ENCODE assay signal across 11 cellular contexts in the genomic region with DNA sequence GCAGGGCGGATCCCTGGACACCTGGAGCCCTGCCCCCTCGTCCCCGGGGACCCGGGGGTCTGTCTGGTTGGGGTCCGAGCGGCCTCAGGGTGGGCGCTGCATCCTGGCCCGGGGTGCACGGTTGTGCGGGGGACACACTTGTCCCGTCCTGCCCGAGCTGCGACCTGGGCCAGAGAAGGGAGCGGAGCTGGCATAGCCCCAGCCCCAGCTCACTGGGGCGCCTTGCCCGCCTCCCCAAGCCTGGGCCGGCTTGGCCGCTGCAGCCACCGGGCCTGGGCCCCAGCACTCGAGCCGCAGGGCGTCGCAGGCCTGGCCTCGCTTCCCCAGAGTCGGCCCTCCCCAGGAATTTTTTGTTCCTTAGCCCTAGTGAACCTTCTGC. TPM values are rescaled to one million over a fixed set of nuclear protein-coding genes. Genes with fewer than 3 reads are reported as not detected.
DNase-seq lines count a peak whose midpoint lies in the region; ATAC-seq and TF ChIP-seq lines count a peak whose summit lies in the region.
"Had no signal": no experiment of that assay in that cellular context is flagged by ENCODE, and none has a peak within 500 bp of the region (broad histone marks: within the 10 kb centered on the region; RNA-seq: fewer than 3 reads in every experiment).

No MANE protein-coding gene starts in this region.

- DNase-seq in AG04449 (ENCODE audit: low read depth, low spot score) (no peak), fibroblast of lung (ENCODE audit: low read depth in 2 of 2) (no peak), Karpas-422 (no peak)
- no peak for DNase-seq in naive thymus-derived CD8-positive, alpha-beta T cell
- DNase-seq: MV-4-11 had no signal

- peak overlapping the region; percentile 69 for H3K4me3 ChIP-seq in AG04449 (ENCODE audit: low read depth, low read length)
- peak overlapping the region; percentile 49 for H3K4me3 ChIP-seq in OCI-LY1 (ENCODE audit: low read depth, low read length, poor library complexity, severe bottlenecking)
- H3K4me3 ChIP-seq in fibroblast of lung (replicated peaks in 1 of 4; ENCODE audit: control extremely low read depth in 1 of 4, insufficient read depth in 1 of 4, low read depth in 3 of 4, low read length in 4 of 4), result peak overlapping the region; percentile 28 to 66 (median 53)
- H3K4me3 ChIP-seq in Karpas-422 (ENCODE audit: low read length), result no peak overlapping the region

- ATAC-seq in naive thymus-derived CD8-positive, alpha-beta T cell, result peak in 1 of 2 donors; percentile 5
- ATAC-seq in HG03095 (IDR thresholded peaks at IDR 0.05; ENCODE audit: unreplicated experiment) (no peak), GM18867 (IDR thresholded peaks at IDR 0.05; ENCODE audit: unreplicated experiment) (no peak), GM21423 (IDR thresholded peaks at IDR 0.05; ENCODE audit: unreplicated experiment) (no peak)

- H4K20me1 ChIP-seq in OCI-LY1 (ENCODE audit: insufficient read depth, low read length), result no peaks in the 10 kb centered on the region
- H4K20me1 ChIP-seq in fibroblast of lung (ENCODE audit: control insufficient read depth, extremely low read depth, insufficient read depth, low read length), result no peaks in the 10 kb centered on the region
- H4K20me1 ChIP-seq in Karpas-422 (ENCODE audit: insufficient read depth, low read depth, low read length), result no peaks in the 10 kb centered on the region

- H3K4me1 Mint-ChIP-seq in naive thymus-derived CD8-positive, alpha-beta T cell, result peaks cover 8 to 13% (median 9%) of the 10 kb centered on the region in 4 donors

- H3K9me3 Mint-ChIP-seq in naive thymus-derived CD8-positive, alpha-beta T cell, result no peaks in the 10 kb centered on the region
- H3K9me3 Mint-ChIP-seq: CD4-positive, alpha-beta memory T cell; dendritic cell treated with granulocyte-macrophage colony-stimulating factor and Interleukin-4, amounts not matched to agents 40 ng/mL and 50 ng/mL, for 4 days had no signal

- H3K36me3 Mint-ChIP-seq in naive thymus-derived CD8-positive, alpha-beta T cell, result peaks cover 0 to 5% (median 2%) of the 10 kb centered on the region in 3 donors

- peaks cover 4 to 13% (median 10%) of the 10 kb centered on the region in 5 donors for H3K27me3 Mint-ChIP-seq in naive thymus-derived CD8-positive, alpha-beta T cell

- no peaks in the 10 kb centered on the region for H3K9me2 ChIP-seq in OCI-LY1 (ENCODE audit: low read depth, low read length)
- H3K9me2 ChIP-seq in Karpas-422 (replicated peaks; ENCODE audit: insufficient read depth, low read length), result no peaks in the 10 kb centered on the region

- H3K4me1 ChIP-seq in OCI-LY1 (ENCODE audit: insufficient read depth, low read length, severe bottlenecking) (no peaks in the 10 kb centered on the region), fibroblast of lung (ENCODE audit: control insufficient read depth, extremely low read depth, insufficient read depth, low read length) (no peaks in the 10 kb centered on the region), Karpas-422 (ENCODE audit: low read length) (no peaks in the 10 kb centered on the region)

- CTCF ChIA-PET in AG04449 (lab: Yijun Ruan, JAX), result interaction anchor here (0.7 to 4.0 kb wide), 14 partner anchors 8 to 1832 kb away, joined by 3 to 70 read pairs (median 4); no protein-coding TSS in a partner anchor

- H3F3A ChIP-seq in OCI-LY1 (ENCODE audit: insufficient read depth, low read length), result no peaks in the 10 kb centered on the region

- H2AFZ ChIP-seq in OCI-LY1 (ENCODE audit: low read length) (no peak overlapping the region), fibroblast of lung (ENCODE audit: low read length) (no peak overlapping the region), Karpas-422 (ENCODE audit: low read length) (no peak overlapping the region)

- H3K27ac ChIP-seq in OCI-LY1 (ENCODE audit: low read depth, low read length, poor library complexity, severe bottlenecking), result no peak overlapping the region
- H3K27ac ChIP-seq in fibroblast of lung (ENCODE audit: insufficient read depth, low read length), result no peak overlapping the region
- no peak overlapping the region for H3K27ac ChIP-seq in Karpas-422 (ENCODE audit: low read length)

- H3K9ac ChIP-seq in OCI-LY1 (ENCODE audit: low read length) (no peak overlapping the region; the same call in 1 of the 2 replicates), fibroblast of lung (ENCODE audit: insufficient read depth, low read length) (peak overlapping the region; percentile 77), Karpas-422 (ENCODE audit: low read length) (no peak overlapping the region)

- H3K4me3 Mint-ChIP-seq in naive thymus-derived CD8-positive, alpha-beta T cell, result peak overlapping the region in 7 of 10 donors; percentile 36 to 64 (median 61)

- no peak overlapping the region for H3K27ac Mint-ChIP-seq in naive thymus-derived CD8-positive, alpha-beta T cell
- H3K27ac Mint-ChIP-seq: dendritic cell treated with granulocyte-macrophage colony-stimulating factor and Interleukin-4, amounts not matched to agents 40 ng/mL and 50 ng/mL, for 4 days had no signal

- H3K79me2 ChIP-seq in OCI-LY1 (ENCODE audit: insufficient read depth, low read length) (no peaks in the 10 kb centered on the region), fibroblast of lung (ENCODE audit: control insufficient read depth, insufficient read depth, low read length) (no peaks in the 10 kb centered on the region), Karpas-422 (ENCODE audit: low read length) (no peaks in the 10 kb centered on the region)

- H3K9me3 ChIP-seq in OCI-LY1 (ENCODE audit: low read length) (no peaks in the 10 kb centered on the region), fibroblast of lung (ENCODE audit: control insufficient read depth, insufficient read depth, low read depth, low read length) (no peaks in the 10 kb centered on the region), Karpas-422 (ENCODE audit: low read length) (no peaks in the 10 kb centered on the region)

- peaks cover 2% of the 10 kb centered on the region; the same call in 1 of the 2 replicates for H3K36me3 ChIP-seq in OCI-LY1 (ENCODE audit: insufficient read depth, low read length)
- no peaks in the 10 kb centered on the region for H3K36me3 ChIP-seq in fibroblast of lung (ENCODE audit: control insufficient read depth, insufficient read depth, low read length)
- H3K36me3 ChIP-seq in Karpas-422 (ENCODE audit: insufficient read depth, low read length), result no peaks in the 10 kb centered on the region

- POLR2A ChIA-PET in AG04449 (lab: Yijun Ruan, JAX), result no interaction called here
- POLR2A ChIA-PET in naive thymus-derived CD8-positive, alpha-beta T cell (lab: Charles Lee), result no interaction called here

- H3K27me3 ChIP-seq in OCI-LY1 (ENCODE audit: insufficient read depth, low read length), result no peaks in the 10 kb centered on the region
- no peaks in the 10 kb centered on the region for H3K27me3 ChIP-seq in fibroblast of lung (ENCODE audit: control insufficient read depth, insufficient read depth, low read length)
- H3K27me3 ChIP-seq in Karpas-422 (ENCODE audit: low read length), result no peaks in the 10 kb centered on the region

- H3K4me2 ChIP-seq in OCI-LY1 (ENCODE audit: low read length) (peak overlapping the region; percentile 58), fibroblast of lung (ENCODE audit: extremely low read depth, insufficient read depth, low read length) (peak overlapping the region; percentile 82), Karpas-422 (ENCODE audit: low read depth, low read length, poor library complexity, severe bottlenecking) (no peak overlapping the region)

- TF ChIP-seq CTCF in AG04449 (IDR thresholded peaks at IDR 0.05; ENCODE audit: insufficient read depth, low read length, missing control alignments), result no peak
- TF ChIP-seq CTCF in OCI-LY1 (IDR thresholded peaks at IDR 0.05; ENCODE audit: low read length), result no peak
- TF ChIP-seq CTCF in fibroblast of lung (conservative IDR thresholded peaks at IDR 0.05 in 1 of 2, IDR thresholded peaks at IDR 0.05 in 1 of 2; ENCODE audit: low read depth in 1 of 2, low read length in 2 of 2), result no peak

RNA-seq across cellular contexts. Expression of a gene that starts 54.5 kb away (rescaled TPM):
- total RNA-seq in fibroblast of lung, result 51.7 and 62.9 TPM in 2 replicates
- polyA plus RNA-seq in fibroblast of lung, result 95.6 and 121 TPM in 2 replicates
- 86.8 and 131 TPM in 2 replicates for polyA plus RNA-seq in fibroblast of lung (2012)
- 3.7 and 13.3 TPM in 2 replicates for polyA minus RNA-seq in fibroblast of lung (ENCODE audit: low replicate concordance)
- total RNA-seq in naive thymus-derived CD8-positive, alpha-beta T cell, result 10 to 100 TPM; 47.6 to 52.5 TPM
- polyA plus RNA-seq in naive thymus-derived CD8-positive, alpha-beta T cell, result 10 to 100 TPM; 71.5 to 97.8 (median 81.8) TPM
- 86.8 and 90.2 TPM in 2 replicates for total RNA-seq in Karpas-422 (2014; rRNA removed; shearing (Covaris generic); ENCODE audit: low replicate concordance)
